Comparison of ENCODE assay signal across 18 cellular contexts in genomic region chr3:2211568-2211967, GRCh38.
DNase-seq lines count a peak whose midpoint lies in the region; ATAC-seq and TF ChIP-seq lines count a peak whose summit lies in the region.
"Had no signal": no experiment of that assay in that cellular context is flagged by ENCODE, and none has a peak within 500 bp of the region (broad histone marks: within the 10 kb centered on the region; RNA-seq: fewer than 3 reads in every experiment).

No MANE protein-coding gene starts in this region.

- no peak overlapping the region for H3K4ac ChIP-seq in trophoblast cell (ENCODE audit: low read depth, low read length)

- ATAC-seq in PC-3 = no peak
- ATAC-seq: GM23338, K562 had no signal

- WGBS in trophoblast cell (ENCODE audit: extremely low coverage, insufficient coverage, insufficient read length) = no CpG with 5 or more reads among the region's 2 CpGs

- H2BK5ac ChIP-seq in trophoblast cell (ENCODE audit: low read depth, low read length, poor library complexity) = no peak overlapping the region

- TF ChIP-seq CTCF in fibroblast of villous mesenchyme (IDR thresholded peaks at IDR 0.05; ENCODE audit: insufficient read depth, low read depth, low read length) (no peak), PC-3 (conservative IDR thresholded peaks at IDR 0.05; ENCODE audit: low read depth, low read length) (no peak)

- H3K27me3 ChIP-seq in trophoblast cell (ENCODE audit: insufficient read depth, low read length) = no peaks in the 10 kb centered on the region
- H3K27me3 ChIP-seq in PC-3 (ENCODE audit: low read length) = no peaks in the 10 kb centered on the region
- H3K27me3 ChIP-seq: BLaER1 treated with 17β-estradiol and CSF1 and Interleukin-3, amounts not matched to agents 10 nM and 100 nM had no signal

- H3K36me3 ChIP-seq in trophoblast cell (ENCODE audit: control insufficient read depth in 1 of 2, insufficient read depth in 2 of 2, low read length in 2 of 2) = no peaks in the 10 kb centered on the region
- H3K36me3 ChIP-seq in PC-3 (ENCODE audit: low read depth, low read length) = no peaks in the 10 kb centered on the region
- H3K36me3 ChIP-seq: BLaER1 treated with 17β-estradiol and CSF1 and Interleukin-3, amounts not matched to agents 10 nM and 100 nM had no signal

- CTCF ChIA-PET in PC-3 (lab: Charles Lee) = no interaction called here

- no peaks in the 10 kb centered on the region for H3K79me1 ChIP-seq in trophoblast cell (ENCODE audit: low read length)

- H3K4me1 ChIP-seq in trophoblast cell (ENCODE audit: control insufficient read depth in 1 of 2, insufficient read depth in 2 of 2, low read length in 2 of 2) = no peaks in the 10 kb centered on the region
- no peaks in the 10 kb centered on the region for H3K4me1 ChIP-seq in PC-3 (ENCODE audit: insufficient read depth, low read length)

- H3K18ac ChIP-seq in trophoblast cell (ENCODE audit: low read length) = no peak overlapping the region

- H3K14ac ChIP-seq in trophoblast cell (ENCODE audit: low read length) = no peak overlapping the region

- no peak overlapping the region for H2AK5ac ChIP-seq in trophoblast cell (ENCODE audit: low read length)

- no peak overlapping the region for H3K4me2 ChIP-seq in trophoblast cell (ENCODE audit: low read length)
- H3K4me2 ChIP-seq in PC-3 (ENCODE audit: low read length) = no peak overlapping the region
- H3K4me2 ChIP-seq: GM23338 had no signal

- H3K9me3 ChIP-seq in trophoblast cell (ENCODE audit: insufficient read depth, low read depth, low read length) (no peaks in the 10 kb centered on the region), PC-3 (ENCODE audit: low read length) (peaks cover 17% of the 10 kb centered on the region; the same call in 1 of the 2 replicates)
- H3K9me3 ChIP-seq: BLaER1 treated with 17β-estradiol and CSF1 and Interleukin-3, amounts not matched to agents 10 nM and 100 nM; Caco-2 had no signal

- H4K8ac ChIP-seq in trophoblast cell (ENCODE audit: low read depth, low read length) = no peak overlapping the region

- peak; percentile 7 for DNase-seq in HT1080 (ENCODE audit: low read depth)
- DNase-seq in RKO (ENCODE audit: low spot score) = peak; percentile 30
- DNase-seq in fibroblast of villous mesenchyme (ENCODE audit: low read depth) = peak; percentile 2
- DNase-seq in trophoblast cell = peak; percentile 29 to 31
- no peak for DNase-seq in stimulated activated naive CD4-positive, alpha-beta T cell (lab: John Stamatoyannopoulos, UW)
- DNase-seq in PC-3 = no peak
- DNase-seq in GF-D8 (lab: John Stamatoyannopoulos, UW) = no peak
- DNase-seq: Caco-2; CD4-positive, CD25-positive, alpha-beta regulatory T cell; CD8-positive, alpha-beta memory T cell; DMS153; DMS79; GDM1; HCEC 1CT; IMR-90 had no signal

- no peak overlapping the region for H4K91ac ChIP-seq in trophoblast cell (ENCODE audit: low read depth, low read length)

- no peaks in the 10 kb centered on the region for H3K9me2 ChIP-seq in PC-3 (replicated peaks; ENCODE audit: low read length)

- H3K4me3 ChIP-seq in fibroblast of villous mesenchyme (ENCODE audit: low read depth, low read length) (no peak overlapping the region), trophoblast cell (ENCODE audit: low read depth, low read length) (no peak overlapping the region), PC-3 (ENCODE audit: low read length) (no peak overlapping the region)
- H3K4me3 ChIP-seq: BLaER1 treated with 17β-estradiol and CSF1 and Interleukin-3, amounts not matched to agents 10 nM and 100 nM; GM23338; K562 had no signal

- H3K27ac ChIP-seq in trophoblast cell (ENCODE audit: low read depth, low read length) (no peak overlapping the region), PC-3 (ENCODE audit: low read length) (no peak overlapping the region)
- H3K27ac ChIP-seq: BLaER1 treated with 17β-estradiol and CSF1 and Interleukin-3, amounts not matched to agents 10 nM and 100 nM had no signal

- POLR2A ChIA-PET in PC-3 (lab: Charles Lee; ENCODE audit: unreplicated experiment) = no interaction called here

- H2BK12ac ChIP-seq in trophoblast cell (ENCODE audit: low read length) = no peak overlapping the region

- H3K79me2 ChIP-seq in trophoblast cell (ENCODE audit: control insufficient read depth, insufficient read depth, low read length, poor library complexity) (no peaks in the 10 kb centered on the region), PC-3 (ENCODE audit: low read length) (no peaks in the 10 kb centered on the region)

- H3F3A ChIP-seq in PC-3 (ENCODE audit: low read length, unreplicated experiment) = no peaks in the 10 kb centered on the region

- H3K9ac ChIP-seq in trophoblast cell (ENCODE audit: low read length) (no peak overlapping the region), PC-3 (ENCODE audit: low read length) (no peak overlapping the region)
- H3K9ac ChIP-seq: BLaER1 treated with 17β-estradiol and CSF1 and Interleukin-3, amounts not matched to agents 10 nM and 100 nM had no signal

- H2AFZ ChIP-seq in trophoblast cell (ENCODE audit: insufficient read depth, low read length, poor library complexity) (no peak overlapping the region), PC-3 (ENCODE audit: low read length) (no peak overlapping the region)
- H2AFZ ChIP-seq: GM23338 had no signal

- no peak overlapping the region for H4K12ac ChIP-seq in trophoblast cell (ENCODE audit: low read depth, low read length)

- no peaks in the 10 kb centered on the region for H4K20me1 ChIP-seq in PC-3 (ENCODE audit: low read length)
- H4K20me1 ChIP-seq: BLaER1 treated with 17β-estradiol and CSF1 and Interleukin-3, amounts not matched to agents 10 nM and 100 nM had no signal

- no TSS peak for BruUV-seq in PC-3 (replicated peaks; lab: Mats Ljungman, UMichigan)

- H2BK120ac ChIP-seq in trophoblast cell (ENCODE audit: insufficient read depth, low read length, poor library complexity) = no peak overlapping the region

- intact Hi-C loops in PC-3 (cut with micrococcal nuclease) = no loop called here

- no peak overlapping the region for H3K23ac ChIP-seq in trophoblast cell (ENCODE audit: low read length)

Comparison
In these comparisons a context has a peak if more than half of its experiments do, and no peak if none do; other contexts are left out.
1. DNase-seq: peak in HT1080 (single experiment), RKO (single experiment), fibroblast of villous mesenchyme (single experiment) and trophoblast cell (2 of 2); none in stimulated activated naive CD4-positive, alpha-beta T cell (0 of 6), PC-3 (single experiment) and GF-D8 (single experiment).